8 cellular contexts compared by ENCODE assay signal in genomic region chr2:37671816-37672103, GRCh38. TPM values are rescaled to one million over a fixed set of nuclear protein-coding genes. Genes with fewer than 3 reads are reported as not detected.
DNase-seq lines count a peak whose midpoint lies in the region; ATAC-seq and TF ChIP-seq lines count a peak whose summit lies in the region.

No MANE protein-coding gene starts in this region.

- peaks cover 15% of the 10 kb centered on the region for H3K4me1 Mint-ChIP-seq in glutamatergic neuron (ENCODE audit: low read depth, unreplicated experiment)

- peak overlapping the region; percentile 87 for H3K4me3 Mint-ChIP-seq in glutamatergic neuron (ENCODE audit: unreplicated experiment)

- no peaks in the 10 kb centered on the region for H3K36me3 Mint-ChIP-seq in glutamatergic neuron (ENCODE audit: unreplicated experiment)

- peaks cover 6% of the 10 kb centered on the region for H3K9me3 Mint-ChIP-seq in glutamatergic neuron (ENCODE audit: unreplicated experiment)

- TF ChIP-seq CTCF in VCaP (conservative IDR thresholded peaks at IDR 0.05) (no peak), glutamatergic neuron (IDR thresholded peaks at IDR 0.05; ENCODE audit: partially characterized antibody, unreplicated experiment) (no peak)

- DNase-seq in glutamatergic neuron: no peak
- no peak for DNase-seq in retina
- no peak for DNase-seq in NCI-H2227 (lab: John Stamatoyannopoulos, UW; ENCODE audit: unreplicated experiment)
- DNase-seq in H4 (ENCODE audit: low spot score): no peak

- H3K27ac ChIP-seq in VCaP (peak overlapping the region; percentile 95), skin epidermis (peak overlapping the region; percentile 41 to 97 (median 87))

- peaks cover 9% of the 10 kb centered on the region for H3K27me3 Mint-ChIP-seq in glutamatergic neuron (ENCODE audit: unreplicated experiment)

- H3K4me3 ChIP-seq in skin epidermis: peak overlapping the region; percentile 59 to 96 (median 87)

- H3K27ac Mint-ChIP-seq in glutamatergic neuron (ENCODE audit: unreplicated experiment): peak overlapping the region; percentile 90

- ATAC-seq in GM18508 (IDR thresholded peaks at IDR 0.05; ENCODE audit: insufficient read depth, unreplicated experiment) (peak; percentile 7), HG02884 (IDR thresholded peaks at IDR 0.05; ENCODE audit: unreplicated experiment) (peak; percentile 5)

RNA-seq across cellular contexts. Expression of gene CDC42EP3, which starts 0.3 kb away (rescaled TPM):
- 32.9 TPM for total RNA-seq in glutamatergic neuron (ENCODE audit: unreplicated experiment)
- total RNA-seq in H4 (2014; rRNA removed; shearing (Covaris generic)): 4.1 and 8.5 TPM in 2 replicates
